ENCODE assay signal across 2 cellular contexts in genomic region chr9:131473198-131473885, GRCh38.
TF ChIP-seq lines count a peak whose summit lies in the region.

No MANE protein-coding gene starts in this region.

TF ChIP-seq in A549, 52 proteins besides CTCF, POLR2A, EP300 and RAD21 (continued from another document):
- TF ChIP-seq RNF2 (IDR thresholded peaks at IDR 0.05; ENCODE audit: borderline replicate concordance, low read depth) (no peak), RCOR1 (IDR thresholded peaks at IDR 0.05; ENCODE audit: low read depth, low read length) (no peak), HES2 (IDR thresholded peaks at IDR 0.05) (no peak), KDM5A (IDR thresholded peaks at IDR 0.05) (no peak), MYC (IDR thresholded peaks at IDR 0.05; ENCODE audit: borderline replicate concordance, low read length) (no peak), BCL3 (IDR thresholded peaks at IDR 0.05) (no peak), RARB (CRISPR knock-in tag; IDR thresholded peaks at IDR 0.05) (no peak), E2F6 (IDR thresholded peaks at IDR 0.05; ENCODE audit: borderline replicate concordance, low read depth) (no peak), HDAC2 (IDR thresholded peaks at IDR 0.05) (no peak), GATA3 (IDR thresholded peaks at IDR 0.05; ENCODE audit: borderline replicate concordance) (no peak), JUN (IDR thresholded peaks at IDR 0.05) (no peak), TFCP2L1 (CRISPR knock-in tag; IDR thresholded peaks at IDR 0.05) (no peak), CBX8 (IDR thresholded peaks at IDR 0.05) (no peak)

TF ChIP-seq in HEK293T, 16 proteins besides CTCF, POLR2A, EP300 and RAD21 (continued from another document):
- TF ChIP-seq FOXM1 (IDR thresholded peaks at IDR 0.05; ENCODE audit: borderline replicate concordance) (no peak), NFRKB (IDR thresholded peaks at IDR 0.05) (no peak), ZNF384 (IDR thresholded peaks at IDR 0.05) (no peak)
